Comparison of ENCODE assay signal across 8 cellular contexts in genomic region chr1:165392634-165393571, GRCh38. TPM values are rescaled to one million over a fixed set of nuclear protein-coding genes. Genes with fewer than 3 reads are reported as not detected.
DNase-seq lines count a peak whose midpoint lies in the region; TF ChIP-seq lines count a peak whose summit lies in the region.

No MANE protein-coding gene starts in this region.

- DNase-seq in GDM1 (lab: John Stamatoyannopoulos, UW) (peak; percentile 88), H7 (peak; percentile 88), SHP77 (lab: John Stamatoyannopoulos, UW) (peak; percentile 72 to 74), foreskin melanocyte (peak; percentile 99), osteoblast (ENCODE audit: insufficient read length, low spot score, missing footprints) (peak; percentile 84), testis (peak; percentile 86)
- peak; percentile 90 for DNase-seq in activated effector memory CD4-positive, alpha-beta T cell treated with Interleukin-2 at 50 U/mL for 16 hours

- H3K4me1 ChIP-seq in osteoblast (ENCODE audit: insufficient read depth, low read length) (peaks cover 4% of the 10 kb centered on the region), testis (peaks cover 6% of the 10 kb centered on the region)

- H3K27me3 ChIP-seq in H7 (ENCODE audit: control insufficient read depth, insufficient read depth, low read length) (peaks cover 1% of the 10 kb centered on the region), osteoblast (ENCODE audit: insufficient read depth, low read length) (peaks cover 52% of the 10 kb centered on the region), testis (no peaks in the 10 kb centered on the region)

- no peaks in the 10 kb centered on the region for H3K9me3 ChIP-seq in osteoblast (ENCODE audit: low read depth, low read length)
- no peaks in the 10 kb centered on the region for H3K9me3 ChIP-seq in testis

- H3K79me2 ChIP-seq in osteoblast (ENCODE audit: insufficient read depth, low read length), result no peaks in the 10 kb centered on the region

- H3K4me3 ChIP-seq in H7 (ENCODE audit: insufficient read depth, low read depth, low read length), result peak overlapping the region; percentile 29
- H3K4me3 ChIP-seq in osteoblast (ENCODE audit: insufficient read depth, low read length), result no peak overlapping the region
- H3K4me3 ChIP-seq in testis, result no peak overlapping the region

- no peak overlapping the region for H3K27ac ChIP-seq in osteoblast (ENCODE audit: low read depth, low read length)
- H3K27ac ChIP-seq in testis, result no peak overlapping the region

- H2AFZ ChIP-seq in osteoblast (ENCODE audit: low read length), result no peak overlapping the region

- no peaks in the 10 kb centered on the region for H4K20me1 ChIP-seq in osteoblast (ENCODE audit: insufficient read depth, low read length)

- peak overlapping the region; percentile 10 for H3K4me2 ChIP-seq in osteoblast (ENCODE audit: insufficient read depth, low read length)

- 13 to 18% methylated on average over 19 of the region's 19 CpGs for WGBS in testis, 2 donors

- TF ChIP-seq CTCF in LNCAP (IDR thresholded peaks at IDR 0.05), result peak; percentile 99
- peak; percentile 96 for TF ChIP-seq CTCF in osteoblast (IDR thresholded peaks at IDR 0.05; ENCODE audit: extremely low read depth, low read depth, low read length)
- TF ChIP-seq CTCF in testis (IDR thresholded peaks at IDR 0.05), result peak; percentile 89 to 91 (median 91)

- TF ChIP-seq POLR2A in testis (IDR thresholded peaks at IDR 0.05), result no peak

- intact Hi-C loops in testis (cut with DNase I; ENCODE audit: low total_unique reads), result loop anchor here (10.0 kb wide), 1 partner anchor 512 kb away; no protein-coding TSS in a partner anchor

- H3K36me3 ChIP-seq in H7 (replicated peaks; ENCODE audit: control insufficient read depth, insufficient read depth, low read length), result no peaks in the 10 kb centered on the region
- H3K36me3 ChIP-seq in osteoblast (ENCODE audit: insufficient read depth, low read length), result no peaks in the 10 kb centered on the region
- no peaks in the 10 kb centered on the region for H3K36me3 ChIP-seq in testis (ENCODE audit: low read depth, missing control alignments)

RNA-seq across cellular contexts. Expression of gene LMX1A, which starts 36.4 kb away (rescaled TPM):
- 0.59 and 1.5 TPM in 2 replicates for total RNA-seq in H7 (2014; rRNA removed; shearing (Covaris generic))
- total RNA-seq in osteoblast (not detected in 2 replicates), testis (under 1 TPM; 0.62 to 0.94 TPM)
- 2.6 TPM for polyA plus RNA-seq in testis (ENCODE audit: insufficient read depth, low read depth, low replicate concordance)

RNA-seq across cellular contexts. Expression of gene RXRG, which starts 52.0 kb away (rescaled TPM):
- total RNA-seq in H7 (2014; rRNA removed; shearing (Covaris generic)), result 1.1 and 4.1 TPM in 2 replicates
- total RNA-seq in osteoblast (not detected in 2 replicates), testis (1 to 10 TPM in 1 of 2 donors, under 1 TPM in 1; 0.24 to 1.1 TPM)
- polyA plus RNA-seq in testis (ENCODE audit: insufficient read depth, low read depth, low replicate concordance), result 4.0 TPM
